Comparison of ENCODE assay signal across 2 cellular contexts in genomic region chr18:74265546-74266098, GRCh38.
TF ChIP-seq lines count a peak whose summit lies in the region.

No MANE protein-coding gene starts in this region.

TF ChIP-seq in GM12878, 131 proteins besides CTCF, POLR2A, EP300 and RAD21:
- TF ChIP-seq, protein P1, sequence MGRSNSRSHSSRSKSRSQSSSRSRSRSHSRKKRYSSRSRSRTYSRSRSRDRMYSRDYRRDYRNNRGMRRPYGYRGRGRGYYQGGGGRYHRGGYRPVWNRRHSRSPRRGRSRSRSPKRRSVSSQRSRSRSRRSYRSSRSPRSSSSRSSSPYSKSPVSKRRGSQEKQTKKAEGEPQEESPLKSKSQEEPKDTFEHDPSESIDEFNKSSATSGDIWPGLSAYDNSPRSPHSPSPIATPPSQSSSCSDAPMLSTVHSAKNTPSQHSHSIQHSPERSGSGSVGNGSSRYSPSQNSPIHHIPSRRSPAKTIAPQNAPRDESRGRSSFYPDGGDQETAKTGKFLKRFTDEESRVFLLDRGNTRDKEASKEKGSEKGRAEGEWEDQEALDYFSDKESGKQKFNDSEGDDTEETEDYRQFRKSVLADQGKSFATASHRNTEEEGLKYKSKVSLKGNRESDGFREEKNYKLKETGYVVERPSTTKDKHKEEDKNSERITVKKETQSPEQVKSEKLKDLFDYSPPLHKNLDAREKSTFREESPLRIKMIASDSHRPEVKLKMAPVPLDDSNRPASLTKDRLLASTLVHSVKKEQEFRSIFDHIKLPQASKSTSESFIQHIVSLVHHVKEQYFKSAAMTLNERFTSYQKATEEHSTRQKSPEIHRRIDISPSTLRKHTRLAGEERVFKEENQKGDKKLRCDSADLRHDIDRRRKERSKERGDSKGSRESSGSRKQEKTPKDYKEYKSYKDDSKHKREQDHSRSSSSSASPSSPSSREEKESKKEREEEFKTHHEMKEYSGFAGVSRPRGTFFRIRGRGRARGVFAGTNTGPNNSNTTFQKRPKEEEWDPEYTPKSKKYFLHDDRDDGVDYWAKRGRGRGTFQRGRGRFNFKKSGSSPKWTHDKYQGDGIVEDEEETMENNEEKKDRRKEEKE (IDR thresholded peaks at IDR 0.05): no peak
- TF ChIP-seq GABPA (IDR thresholded peaks at IDR 0.05; ENCODE audit: low read depth): no peak
- no peak for TF ChIP-seq KLF5 (IDR thresholded peaks at IDR 0.05; ENCODE audit: partially characterized antibody)
- TF ChIP-seq SIX5 (IDR thresholded peaks at IDR 0.05; ENCODE audit: low read depth, low read length, severe bottlenecking): no peak
- no peak for TF ChIP-seq TCF3 (IDR thresholded peaks at IDR 0.05; ENCODE audit: borderline replicate concordance, insufficient read depth, low read depth, low read length)
- TF ChIP-seq PML (IDR thresholded peaks at IDR 0.05; ENCODE audit: low read length): no peak
- TF ChIP-seq EZH2 (IDR thresholded peaks at IDR 0.05; ENCODE audit: borderline replicate concordance, control insufficient read depth, low read depth, low read length): no peak
- TF ChIP-seq CBX5 (IDR thresholded peaks at IDR 0.05; ENCODE audit: low read depth): no peak
- TF ChIP-seq NRF1 (conservative IDR thresholded peaks at IDR 0.05; ENCODE audit: low read depth, low read length): no peak

TF ChIP-seq in liver, 16 proteins besides CTCF, POLR2A, EP300 and RAD21:
- TF ChIP-seq TAF1 (conservative IDR thresholded peaks at IDR 0.05) (no peak), RXRA (IDR thresholded peaks at IDR 0.05) (no peak), HNF4G (IDR thresholded peaks at IDR 0.05) (no peak), HNF4A (conservative IDR thresholded peaks at IDR 0.05) (no peak), SP1 (IDR thresholded peaks at IDR 0.05) (no peak), EGR1 (IDR thresholded peaks at IDR 0.05; ENCODE audit: low read depth in 2 of 2) (no peak), FOXA1 (IDR thresholded peaks at IDR 0.05) (no peak), GABPA (IDR thresholded peaks at IDR 0.05 in 1 of 2, conservative IDR thresholded peaks at IDR 0.05 in 1 of 2) (no peak), ATF3 (IDR thresholded peaks at IDR 0.05) (no peak)
- TF ChIP-seq, protein P2, sequence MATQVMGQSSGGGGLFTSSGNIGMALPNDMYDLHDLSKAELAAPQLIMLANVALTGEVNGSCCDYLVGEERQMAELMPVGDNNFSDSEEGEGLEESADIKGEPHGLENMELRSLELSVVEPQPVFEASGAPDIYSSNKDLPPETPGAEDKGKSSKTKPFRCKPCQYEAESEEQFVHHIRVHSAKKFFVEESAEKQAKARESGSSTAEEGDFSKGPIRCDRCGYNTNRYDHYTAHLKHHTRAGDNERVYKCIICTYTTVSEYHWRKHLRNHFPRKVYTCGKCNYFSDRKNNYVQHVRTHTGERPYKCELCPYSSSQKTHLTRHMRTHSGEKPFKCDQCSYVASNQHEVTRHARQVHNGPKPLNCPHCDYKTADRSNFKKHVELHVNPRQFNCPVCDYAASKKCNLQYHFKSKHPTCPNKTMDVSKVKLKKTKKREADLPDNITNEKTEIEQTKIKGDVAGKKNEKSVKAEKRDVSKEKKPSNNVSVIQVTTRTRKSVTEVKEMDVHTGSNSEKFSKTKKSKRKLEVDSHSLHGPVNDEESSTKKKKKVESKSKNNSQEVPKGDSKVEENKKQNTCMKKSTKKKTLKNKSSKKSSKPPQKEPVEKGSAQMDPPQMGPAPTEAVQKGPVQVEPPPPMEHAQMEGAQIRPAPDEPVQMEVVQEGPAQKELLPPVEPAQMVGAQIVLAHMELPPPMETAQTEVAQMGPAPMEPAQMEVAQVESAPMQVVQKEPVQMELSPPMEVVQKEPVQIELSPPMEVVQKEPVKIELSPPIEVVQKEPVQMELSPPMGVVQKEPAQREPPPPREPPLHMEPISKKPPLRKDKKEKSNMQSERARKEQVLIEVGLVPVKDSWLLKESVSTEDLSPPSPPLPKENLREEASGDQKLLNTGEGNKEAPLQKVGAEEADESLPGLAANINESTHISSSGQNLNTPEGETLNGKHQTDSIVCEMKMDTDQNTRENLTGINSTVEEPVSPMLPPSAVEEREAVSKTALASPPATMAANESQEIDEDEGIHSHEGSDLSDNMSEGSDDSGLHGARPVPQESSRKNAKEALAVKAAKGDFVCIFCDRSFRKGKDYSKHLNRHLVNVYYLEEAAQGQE (IDR thresholded peaks at IDR 0.05): no peak
- TF ChIP-seq, protein P3, sequence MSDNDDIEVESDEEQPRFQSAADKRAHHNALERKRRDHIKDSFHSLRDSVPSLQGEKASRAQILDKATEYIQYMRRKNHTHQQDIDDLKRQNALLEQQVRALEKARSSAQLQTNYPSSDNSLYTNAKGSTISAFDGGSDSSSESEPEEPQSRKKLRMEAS (IDR thresholded peaks at IDR 0.05): no peak
